Comparison of ENCODE assay signal across 25 cellular contexts in genomic region chr2:241563031-241563507, GRCh38. TPM values are rescaled to one million over a fixed set of nuclear protein-coding genes. Genes with fewer than 3 reads are reported as not detected.
DNase-seq lines count a peak whose midpoint lies in the region; ATAC-seq and TF ChIP-seq lines count a peak whose summit lies in the region.
"Had no signal": no experiment of that assay in that cellular context is flagged by ENCODE, and none has a peak within 500 bp of the region (broad histone marks: within the 10 kb centered on the region; RNA-seq: fewer than 3 reads in every experiment).

No MANE protein-coding gene starts in this region.

- WGBS in trophoblast cell (ENCODE audit: extremely low coverage, insufficient coverage, insufficient read length): no CpG with 5 or more reads among the region's 13 CpGs

- no peak overlapping the region for H2AFZ ChIP-seq in trophoblast cell (ENCODE audit: insufficient read depth, low read length, poor library complexity)

- H3K4me1 ChIP-seq in trophoblast cell (ENCODE audit: control insufficient read depth in 1 of 2, insufficient read depth in 2 of 2, low read length in 2 of 2): peaks cover 48 to 53% of the 10 kb centered on the region in 2 experiments
- H3K4me1 ChIP-seq in upper lobe of right lung: peaks cover 29% of the 10 kb centered on the region

- peak overlapping the region; percentile 57 for H3K27ac ChIP-seq in RWPE1
- H3K27ac ChIP-seq in trophoblast cell (ENCODE audit: low read depth, low read length): no peak overlapping the region
- no peak overlapping the region for H3K27ac ChIP-seq in upper lobe of right lung
- H3K27ac ChIP-seq: BLaER1 treated with 17β-estradiol and CSF1 and Interleukin-3, amounts not matched to agents 10 nM and 100 nM; pancreas; right atrium auricular region; thoracic aorta had no signal

- POLR2A ChIA-PET in RWPE1 (lab: Yijun Ruan, JAX; ENCODE audit: low non-redundant PET): no interaction called here

- peaks cover 25% of the 10 kb centered on the region for H3K79me2 ChIP-seq in trophoblast cell (ENCODE audit: control insufficient read depth, insufficient read depth, low read length, poor library complexity)

- no peak for TF ChIP-seq CTCF in RWPE1 (conservative IDR thresholded peaks at IDR 0.05; ENCODE audit: low read depth)
- no peak for TF ChIP-seq CTCF in upper lobe of right lung (IDR thresholded peaks at IDR 0.05)

- no peak overlapping the region for H3K14ac ChIP-seq in trophoblast cell (ENCODE audit: low read length)

- CTCF ChIA-PET in RWPE1 (lab: Yijun Ruan, JAX): no interaction called here

- H4K8ac ChIP-seq in trophoblast cell (ENCODE audit: low read depth, low read length): no peak overlapping the region

- H3K18ac ChIP-seq in trophoblast cell (ENCODE audit: low read length): peak overlapping the region; percentile 87

- in situ Hi-C loops in KBM-7 (cut with MboI; ENCODE audit: low pct_unique_long_range_greater_than_20kb, low sequenced_read_pairs): no loop called here

- peaks cover 6% of the 10 kb centered on the region for H3K9me3 ChIP-seq in trophoblast cell (ENCODE audit: insufficient read depth, low read depth, low read length)
- H3K9me3 ChIP-seq in upper lobe of right lung: no peaks in the 10 kb centered on the region
- H3K9me3 ChIP-seq: pancreas, right atrium auricular region, thoracic aorta had no signal

- H3K79me1 ChIP-seq in trophoblast cell (ENCODE audit: low read length): peaks cover 29% of the 10 kb centered on the region

- H3K36me3 ChIP-seq in trophoblast cell (ENCODE audit: control insufficient read depth in 1 of 2, insufficient read depth in 2 of 2, low read length in 2 of 2): peaks cover 24 to 30% of the 10 kb centered on the region in 2 experiments
- H3K36me3 ChIP-seq in upper lobe of right lung: peaks cover 8% of the 10 kb centered on the region
- H3K36me3 ChIP-seq: BLaER1 treated with 17β-estradiol and CSF1 and Interleukin-3, amounts not matched to agents 10 nM and 100 nM; pancreas; right atrium auricular region; thoracic aorta had no signal

- H4K91ac ChIP-seq in trophoblast cell (ENCODE audit: low read depth, low read length): no peak overlapping the region

- no peak overlapping the region for H3K23ac ChIP-seq in trophoblast cell (ENCODE audit: low read length)

- ATAC-seq in esophagus mucosa (peak; percentile 3), upper lobe of right lung (no peak), HG03520 (IDR thresholded peaks at IDR 0.05; ENCODE audit: unreplicated experiment) (no peak)
- ATAC-seq: activated CD8-positive, alpha-beta memory T cell treated with anti-CD3 and anti-CD28 coated beads, Interleukin-2, amount 10 ng/mL, durations not matched to agents 7 days and 5 days; naive thymus-derived CD8-positive, alpha-beta T cell; pancreas; stimulated activated memory B cell treated with anti-CD40 and anti-IgM and Interleukin-4, amounts not matched to agents 10 μg/mL and 1 μg/mL and 100 μg/mL, for 72 hours; WTC11 had no signal

- peak overlapping the region; percentile 26 for H2AK5ac ChIP-seq in trophoblast cell (ENCODE audit: low read length)

- DNase-seq in RWPE1 (ENCODE audit: low spot score) (no peak), trophoblast cell (no peak), upper lobe of right lung (peak; percentile 62), KBM-7 (no peak), NCI-H1417 (lab: John Stamatoyannopoulos, UW) (no peak)
- DNase-seq: activated CD8-positive, alpha-beta memory T cell treated with anti-CD3 and anti-CD28 coated beads, Interleukin-2, amount 10 ng/mL, durations not matched to agents 7 days and 5 days; activated naive CD4-positive, alpha-beta T cell; activated T-cell treated with anti-CD3 and anti-CD28 coated beads, Interleukin-2, amount 50 U/mL, for 48 hours; GOT3; NCI-H1105; NCI-H2081; NCI-H226; NCI-H69; SIG-M5; stimulated activated CD4-positive, alpha-beta T cell treated with anti-CD3 and anti-CD28 coated beads, Interleukin-4, amount 100 ng/mL, for 24 hours; SW 1271 had no signal

- no peak overlapping the region for H3K9ac ChIP-seq in trophoblast cell (ENCODE audit: low read length)

- intact Hi-C loops in upper lobe of right lung (cut with DNase I): no loop called here

- no peaks in the 10 kb centered on the region for H3K27me3 ChIP-seq in trophoblast cell (ENCODE audit: insufficient read depth, low read length)
- no peaks in the 10 kb centered on the region for H3K27me3 ChIP-seq in upper lobe of right lung
- H3K27me3 ChIP-seq: pancreas, right atrium auricular region had no signal

- H2BK12ac ChIP-seq in trophoblast cell (ENCODE audit: low read length): no peak overlapping the region

- H2BK5ac ChIP-seq in trophoblast cell (ENCODE audit: low read depth, low read length, poor library complexity): no peak overlapping the region

- H3K4me3 ChIP-seq in trophoblast cell (ENCODE audit: low read depth, low read length) (peak overlapping the region; percentile 21), upper lobe of right lung (no peak overlapping the region)
- H3K4me3 ChIP-seq: BLaER1 treated with 17β-estradiol and CSF1 and Interleukin-3, amounts not matched to agents 10 nM and 100 nM; pancreas; right atrium auricular region; thoracic aorta had no signal

- H4K12ac ChIP-seq in trophoblast cell (ENCODE audit: low read depth, low read length): no peak overlapping the region

- no peak overlapping the region for H3K4me2 ChIP-seq in trophoblast cell (ENCODE audit: low read length)

- no peak overlapping the region for H3K4ac ChIP-seq in trophoblast cell (ENCODE audit: low read depth, low read length)

- H2BK120ac ChIP-seq in trophoblast cell (ENCODE audit: insufficient read depth, low read length, poor library complexity): no peak overlapping the region

RNA-seq across cellular contexts. Expression of gene BOK, which starts 4.5 kb away (rescaled TPM):
- total RNA-seq in esophagus mucosa (35.0 TPM), upper lobe of right lung (56.4 TPM)
- 46.7 and 48.1 TPM in 2 replicates for polyA plus RNA-seq in trophoblast cell (2013)
- total RNA-seq: activated CD8-positive, alpha-beta memory T cell treated with anti-CD3 and anti-CD28 coated beads, Interleukin-2, amount 10 ng/mL, durations not matched to agents 7 days and 5 days; naive thymus-derived CD8-positive, alpha-beta T cell had no signal

RNA-seq across cellular contexts. Expression of gene STK25, which starts 54.7 kb away (rescaled TPM):
- total RNA-seq in esophagus mucosa (82.4 TPM), upper lobe of right lung (134 TPM)
- 96.3 and 98.3 TPM in 2 replicates for polyA plus RNA-seq in trophoblast cell (2013)
